Comparison of ENCODE assay signal across 25 cellular contexts in the genomic region with DNA sequence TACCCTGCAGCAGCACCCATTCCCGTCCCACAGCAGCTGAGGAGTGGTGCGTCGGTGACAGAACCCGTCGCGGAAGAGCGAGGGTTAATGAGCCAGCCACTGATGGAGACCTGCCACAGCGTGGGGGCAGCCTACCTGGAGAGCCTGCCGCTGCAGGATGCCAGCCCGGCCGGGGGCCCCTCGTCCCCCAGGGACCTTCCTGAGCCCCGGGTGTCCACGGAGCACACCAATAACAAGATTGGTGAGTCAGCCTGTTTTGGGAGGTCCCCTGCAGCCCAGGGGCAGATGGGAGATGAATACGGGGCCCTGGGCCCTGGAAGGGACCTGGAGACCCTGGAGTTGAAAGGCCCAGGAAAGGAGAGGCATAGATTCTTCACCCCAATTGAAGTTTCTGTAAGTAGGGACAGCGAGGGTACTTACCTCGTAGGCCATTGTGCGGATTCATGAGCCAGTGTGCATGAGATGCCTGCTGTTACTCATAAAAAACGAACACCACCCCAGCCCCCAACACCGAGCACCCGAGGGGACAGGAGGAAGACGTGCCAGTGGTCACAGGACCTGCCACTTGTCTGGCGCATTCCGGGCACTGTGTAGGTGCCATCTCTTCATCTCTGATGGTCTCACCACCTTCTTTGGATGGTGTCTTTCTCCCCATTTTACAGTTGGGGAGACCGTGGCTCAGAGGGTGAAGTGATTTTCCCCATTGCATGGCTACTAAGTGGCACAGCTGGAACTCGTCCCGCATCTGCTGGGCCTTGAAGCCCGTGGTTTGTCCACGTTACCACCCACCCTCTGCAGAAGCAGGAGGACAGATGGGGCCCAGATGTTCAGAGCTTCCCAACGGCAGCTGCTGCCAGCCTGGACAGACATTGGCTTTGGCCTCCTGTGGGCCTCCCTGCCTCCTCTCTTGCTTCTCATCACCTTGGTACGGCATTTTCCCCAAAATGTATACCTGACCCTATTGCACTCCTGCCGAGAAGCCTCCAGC. TPM values are rescaled to one million over a fixed set of nuclear protein-coding genes. Genes with fewer than 3 reads are reported as not detected.
DNase-seq lines count a peak whose midpoint lies in the region; ATAC-seq and TF ChIP-seq lines count a peak whose summit lies in the region.
"Had no signal": no experiment of that assay in that cellular context is flagged by ENCODE, and none has a peak within 500 bp of the region (broad histone marks: within the 10 kb centered on the region; RNA-seq: fewer than 3 reads in every experiment).

No MANE protein-coding gene starts in this region.

- no peak overlapping the region for H2AK9ac ChIP-seq in IMR-90 (replicated peaks; ENCODE audit: low read depth, low read length, poor library complexity)

- no peaks in the 10 kb centered on the region for H4K20me1 ChIP-seq in IMR-90 (ENCODE audit: insufficient read depth, low read length)

- no peak overlapping the region for H3K27ac Mint-ChIP-seq in activated T-cell treated with anti-CD3 and anti-CD28 coated beads, Interleukin-2, amount 50 U/mL, for 72 hours
- no peak overlapping the region for H3K27ac Mint-ChIP-seq in endodermal cell
- H3K27ac Mint-ChIP-seq: activated T-cell treated with anti-CD3 and anti-CD28 coated beads, Interleukin-2, amount 50 U/mL, for 24 hours had no signal

- CTCF ChIA-PET in IMR-90 (lab: Yijun Ruan, JAX) = interaction anchor here (0.6 to 1.6 kb wide), 2 partner anchors 14 to 21 kb away, joined by 5 read pairs; no protein-coding TSS in a partner anchor

- POLR2A ChIA-PET in IMR-90 (lab: Charles Lee; ENCODE audit: unreplicated experiment) = no interaction called here

- no peak overlapping the region for H3K4me3 Mint-ChIP-seq in activated T-cell treated with anti-CD3 and anti-CD28 coated beads, Interleukin-2, amount 50 U/mL, for 72 hours
- no peak overlapping the region for H3K4me3 Mint-ChIP-seq in activated T-cell treated with anti-CD3 and anti-CD28 coated beads, Interleukin-2, amount 50 U/mL, for 4 hours
- H3K4me3 Mint-ChIP-seq in endodermal cell = no peak overlapping the region
- H3K4me3 Mint-ChIP-seq: activated naive CD4-positive, alpha-beta T cell treated with anti-CD3 and anti-CD28 coated beads, Interleukin-2, amount 50 U/mL, for 24 hours; activated T-cell treated with anti-CD3 and anti-CD28 coated beads, Interleukin-2, amount 50 U/mL, for 24 hours; CD14-positive monocyte; IgD-negative memory B cell had no signal

- H3K27me3 ChIP-seq in IMR-90 (ENCODE audit: control insufficient read depth, insufficient read depth, low read length) (no peaks in the 10 kb centered on the region), endodermal cell (ENCODE audit: control insufficient read depth, insufficient read depth, low read length, poor library complexity, severe bottlenecking) (no peaks in the 10 kb centered on the region), spleen (replicated peaks in 1 of 7) (no peaks in the 10 kb centered on the region), adrenal gland (no peaks in the 10 kb centered on the region)
- H3K27me3 ChIP-seq: heart left ventricle, testis had no signal

- no peaks in the 10 kb centered on the region for H3K9me3 Mint-ChIP-seq in activated T-cell treated with anti-CD3 and anti-CD28 coated beads, Interleukin-2, amount 50 U/mL, for 72 hours
- H3K9me3 Mint-ChIP-seq in activated T-cell treated with anti-CD3 and anti-CD28 coated beads, Interleukin-2, amount 50 U/mL, for 4 hours = no peaks in the 10 kb centered on the region
- H3K9me3 Mint-ChIP-seq in endodermal cell = no peaks in the 10 kb centered on the region
- H3K9me3 Mint-ChIP-seq: activated naive CD4-positive, alpha-beta T cell treated with anti-CD3 and anti-CD28 coated beads, Interleukin-2, amount 50 U/mL, for 24 hours; activated T-cell treated with anti-CD3 and anti-CD28 coated beads, Interleukin-2, amount 50 U/mL, for 24 hours; IgD-negative memory B cell had no signal

- no peak for TF ChIP-seq RAD21 in IMR-90 (IDR thresholded peaks at IDR 0.05; ENCODE audit: low read length)

- H3K4me3 ChIP-seq in IMR-90 (ENCODE audit: insufficient read depth, low read depth, low read length) (no peak overlapping the region), endodermal cell (ENCODE audit: low read length) (no peak overlapping the region), spleen (no peak overlapping the region), adrenal gland (no peak overlapping the region)
- H3K4me3 ChIP-seq: heart left ventricle, mucosa of descending colon, testis had no signal

- peak overlapping the region; percentile 49; the same call in 1 of the 2 replicates for H2AK5ac ChIP-seq in IMR-90 (ENCODE audit: low read depth, low read length)

- H3K4me1 ChIP-seq in IMR-90 (ENCODE audit: control insufficient read depth, insufficient read depth, low read length) = peaks cover 10% of the 10 kb centered on the region
- no peaks in the 10 kb centered on the region for H3K4me1 ChIP-seq in endodermal cell (ENCODE audit: control insufficient read depth, insufficient read depth, low read length)
- H3K4me1 ChIP-seq in spleen = peaks cover 6 to 64% (median 26%) of the 10 kb centered on the region in 6 donors
- H3K4me1 ChIP-seq in adrenal gland (replicated peaks in 1 of 2) = peaks cover 3 to 4% of the 10 kb centered on the region in 2 donors

- H3K36me3 ChIP-seq in IMR-90 (ENCODE audit: control insufficient read depth, insufficient read depth, low read length) = no peaks in the 10 kb centered on the region
- no peaks in the 10 kb centered on the region for H3K36me3 ChIP-seq in endodermal cell (ENCODE audit: control insufficient read depth, insufficient read depth, low read length)
- no peaks in the 10 kb centered on the region for H3K36me3 ChIP-seq in spleen
- no peaks in the 10 kb centered on the region for H3K36me3 ChIP-seq in adrenal gland (replicated peaks in 1 of 2)
- H3K36me3 ChIP-seq: heart left ventricle had no signal

- no peak overlapping the region for H2BK20ac ChIP-seq in IMR-90 (ENCODE audit: low read depth, low read length)

- TF ChIP-seq POLR2A in IMR-90 (IDR thresholded peaks at IDR 0.05; ENCODE audit: low read depth, low read length) (no peak), spleen (IDR thresholded peaks at IDR 0.05) (no peak), adrenal gland (IDR thresholded peaks at IDR 0.05) (no peak)

- no peak overlapping the region for H4K8ac ChIP-seq in IMR-90 (ENCODE audit: low read depth in 2 of 2, low read length in 2 of 2)

- H4K91ac ChIP-seq in IMR-90 (ENCODE audit: insufficient read depth, low read depth, low read length) = no peak overlapping the region; the same call in 1 of the 2 replicates

- H2BK120ac ChIP-seq in IMR-90 (ENCODE audit: low read depth, low read length) = no peak overlapping the region

- H3K4ac ChIP-seq in IMR-90 (ENCODE audit: low read depth, low read length) = no peak overlapping the region; the same call in 1 of the 2 replicates

- H3K18ac ChIP-seq in IMR-90 (ENCODE audit: low read depth, low read length) = no peak overlapping the region

- dilution Hi-C loops in IMR-90 (cut with HindIII; ENCODE audit: low sequenced_read_pairs, unreplicated experiment) = no loop called here

- H2BK15ac ChIP-seq in IMR-90 (ENCODE audit: low read depth, low read length) = no peak overlapping the region

- H3K9me3 ChIP-seq in IMR-90 (ENCODE audit: control insufficient read depth, insufficient read depth, low read length) (no peaks in the 10 kb centered on the region), endodermal cell (ENCODE audit: control insufficient read depth, low read length) (no peaks in the 10 kb centered on the region), spleen (no peaks in the 10 kb centered on the region), adrenal gland (replicated peaks in 1 of 3) (no peaks in the 10 kb centered on the region)
- H3K9me3 ChIP-seq: heart left ventricle, mucosa of descending colon, testis had no signal

- H3K4me1 Mint-ChIP-seq in activated T-cell treated with anti-CD3 and anti-CD28 coated beads, Interleukin-2, amount 50 U/mL, for 72 hours (ENCODE audit: low read depth) = peaks cover 29% of the 10 kb centered on the region
- H3K4me1 Mint-ChIP-seq in activated T-cell treated with anti-CD3 and anti-CD28 coated beads, Interleukin-2, amount 50 U/mL, for 4 hours (ENCODE audit: low read depth) = peaks cover 25% of the 10 kb centered on the region
- H3K4me1 Mint-ChIP-seq in endodermal cell = peaks cover 1% of the 10 kb centered on the region

- peaks cover 3% of the 10 kb centered on the region for H3K9me1 ChIP-seq in IMR-90 (ENCODE audit: insufficient read depth, low read length)

- no peaks in the 10 kb centered on the region for H3K79me1 ChIP-seq in IMR-90 (ENCODE audit: low read depth in 1 of 2, low read length in 2 of 2)

- H2AFZ ChIP-seq in IMR-90 (replicated peaks; ENCODE audit: low read length, poor library complexity) = peak overlapping the region; percentile 70

- DNase-seq in activated T-cell treated with anti-CD3 and anti-CD28 coated beads, Interleukin-2, amount 50 U/mL, for 72 hours = no peak
- DNase-seq in activated T-cell treated with anti-CD3 and anti-CD28 coated beads, Interleukin-2, amount 50 U/mL, for 4 hours = no peak
- DNase-seq in IMR-90 (peak; percentile 28), endodermal cell (peak; percentile 39), spleen (peak; percentile 76), cerebellar cortex (ENCODE audit: low spot score) (no peak), adrenal gland (no peak), NOMO-1 treated with dmso at 0.1 percent for 144 hours (lab: John Stamatoyannopoulos, UW; ENCODE audit: unreplicated experiment) (no peak)
- DNase-seq: ACHN; activated CD4-positive, alpha-beta T cell treated with anti-CD3 and anti-CD28 coated beads, Interleukin-2, amount 50 U/mL, for 4 hours; activated T-cell treated with anti-CD3 and anti-CD28 coated beads, Interleukin-2, amount 50 U/mL, for 24 hours; DMS153; GDM1; heart left ventricle; MM.1S; mucosa of descending colon; NCI-H1436 treated with DMSO at 0.1 percent for 48 hours; NCI-H2171; NCI-H526 treated with DMSO at 0.1 percent for 48 hours; nucleus accumbens; Right ventricle myocardium superior; testis had no signal

- H4K5ac ChIP-seq in IMR-90 (ENCODE audit: low read depth, low read length) = no peak overlapping the region

- WGBS in IMR-90 (ENCODE audit: extremely low coverage in 2 of 2, insufficient read length in 1 of 2), 2 experiments = 74% methylated on average over 22 of the region's 32 CpGs; no CpG with 5 or more reads in 1 of the 2 experiments
- 90 to 91% methylated on average over 25 to 32 of the region's 32 CpGs for WGBS in endodermal cell (ENCODE audit: insufficient coverage in 1 of 2, insufficient read length in 1 of 2), 2 experiments
- 81 to 85% (median 84%) methylated on average over 31 to 32 of the region's 32 CpGs for WGBS in spleen, 5 donors
- WGBS in adrenal gland, 4 donors = 78 to 84% (median 80%) methylated on average over 22 to 32 of the region's 32 CpGs

- H3K23ac ChIP-seq in IMR-90 (ENCODE audit: low read depth, low read length) = no peak overlapping the region

- peaks cover 0 to 2% of the 10 kb centered on the region in 2 donors for H3K36me3 Mint-ChIP-seq in activated T-cell treated with anti-CD3 and anti-CD28 coated beads, Interleukin-2, amount 50 U/mL, for 72 hours (ENCODE audit: insufficient read depth in 2 of 2)
- H3K36me3 Mint-ChIP-seq in activated T-cell treated with anti-CD3 and anti-CD28 coated beads, Interleukin-2, amount 50 U/mL, for 4 hours (ENCODE audit: insufficient read depth) = no peaks in the 10 kb centered on the region
- no peaks in the 10 kb centered on the region for H3K36me3 Mint-ChIP-seq in endodermal cell (ENCODE audit: low read depth)
- H3K36me3 Mint-ChIP-seq: activated naive CD4-positive, alpha-beta T cell treated with anti-CD3 and anti-CD28 coated beads, Interleukin-2, amount 50 U/mL, for 24 hours; IgD-negative memory B cell had no signal

- H3K56ac ChIP-seq in IMR-90 (ENCODE audit: extremely low read depth, insufficient read depth, low read length) = no peak overlapping the region

- no TSS peak for BruUV-seq in IMR-90 (replicated peaks; lab: Mats Ljungman, UMichigan)

- no peaks in the 10 kb centered on the region for H3K27me3 Mint-ChIP-seq in activated T-cell treated with anti-CD3 and anti-CD28 coated beads, Interleukin-2, amount 50 U/mL, for 72 hours (ENCODE audit: low read depth)
- H3K27me3 Mint-ChIP-seq in activated T-cell treated with anti-CD3 and anti-CD28 coated beads, Interleukin-2, amount 50 U/mL, for 4 hours (ENCODE audit: low read depth) = no peaks in the 10 kb centered on the region
- H3K27me3 Mint-ChIP-seq in endodermal cell (ENCODE audit: insufficient read depth) = no peaks in the 10 kb centered on the region
- H3K27me3 Mint-ChIP-seq: activated naive CD4-positive, alpha-beta T cell treated with anti-CD3 and anti-CD28 coated beads, Interleukin-2, amount 50 U/mL, for 24 hours; activated T-cell treated with anti-CD3 and anti-CD28 coated beads, Interleukin-2, amount 50 U/mL, for 24 hours; IgD-negative memory B cell had no signal

- ATAC-seq in activated T-cell treated with anti-CD3 and anti-CD28 coated beads, Interleukin-2, amount 50 U/mL, for 72 hours (replicated peaks in 1 of 2) = peak; percentile 35 to 37
- no peak for ATAC-seq in activated T-cell treated with anti-CD3 and anti-CD28 coated beads, Interleukin-2, amount 50 U/mL, for 4 hours
- ATAC-seq in IMR-90 (ENCODE audit: low read depth) = no peak
- ATAC-seq: heart left ventricle, mucosa of descending colon had no signal

- no peak overlapping the region for H3K4me2 ChIP-seq in IMR-90 (ENCODE audit: low read depth, low read length)

- in situ Hi-C loops in IMR-90 (cut with MboI; ENCODE audit: low sequenced_read_pairs) = no loop called here

- H2BK5ac ChIP-seq in IMR-90 (ENCODE audit: low read depth, low read length, poor library complexity, severe bottlenecking) = no peak overlapping the region

- H3K27ac ChIP-seq in IMR-90 (ENCODE audit: insufficient read depth, low read length) (no peak overlapping the region), endodermal cell (ENCODE audit: low read depth, low read length) (no peak overlapping the region), spleen (no peak overlapping the region), adrenal gland (no peak overlapping the region)
- H3K27ac ChIP-seq: heart left ventricle, testis had no signal

- no peak overlapping the region for H3K14ac ChIP-seq in IMR-90 (replicated peaks; ENCODE audit: low read depth, low read length)

- intact Hi-C loops in IMR-90 (cut with micrococcal nuclease) (no loop called here), spleen (cut with DNase I; ENCODE audit: low total_unique reads) (no loop called here), adrenal gland (cut with DNase I) (no loop called here)

- H3K9ac ChIP-seq in IMR-90 (ENCODE audit: low read depth, low read length) (no peak overlapping the region), endodermal cell (ENCODE audit: extremely low read depth, low read length, poor library complexity, severe bottlenecking) (no peak overlapping the region)

- TF ChIP-seq CTCF in IMR-90 (conservative IDR thresholded peaks at IDR 0.05; ENCODE audit: low read depth, low read length) (no peak), endodermal cell (conservative IDR thresholded peaks at IDR 0.05) (no peak), spleen (IDR thresholded peaks at IDR 0.05 in 8 of 11, conservative IDR thresholded peaks at IDR 0.05 in 3 of 11) (no peak), adrenal gland (IDR thresholded peaks at IDR 0.05) (no peak)

RNA-seq across cellular contexts. Expression of a gene that starts 28.3 kb away (rescaled TPM):
- total RNA-seq in activated T-cell treated with anti-CD3 and anti-CD28 coated beads, Interleukin-2, amount 50 U/mL, for 72 hours = 100 to 1,000 TPM in 1 of 2 donors, 10 to 100 TPM in 1; 95.4 to 130 TPM
- 100 to 1,000 TPM; 218 to 255 (median 229) TPM for total RNA-seq in activated T-cell treated with anti-CD3 and anti-CD28 coated beads, Interleukin-2, amount 50 U/mL, for 4 hours
- total RNA-seq in IMR-90 (2012; rRNA removed) (4.3 and 5.0 TPM in 2 replicates), endodermal cell (under 1 TPM; 0.24 to 0.40 TPM), spleen (100 to 1,000 TPM; 142 to 233 (median 183) TPM), adrenal gland (10 to 100 TPM; 14.6 to 58.3 (median 36.8) TPM)
- polyA plus RNA-seq in IMR-90 (2012; rRNA removed) (8.6 and 8.9 TPM in 2 replicates), spleen (10 to 100 TPM; 28.5 to 63.2 (median 36.8) TPM), adrenal gland (10 to 100 TPM in 2 of 3 donors, 1 to 10 TPM in 1; 7.7 to 11.7 (median 10.7) TPM)
- polyA plus RNA-seq in IMR-90 (2012; cell fraction: cytosol; rRNA removed) = 6.3 and 11.9 TPM in 2 replicates
- 4.3 and 6.7 TPM in 2 replicates for polyA plus RNA-seq in IMR-90 (2012; cell fraction: nucleus; rRNA removed; ENCODE audit: low replicate concordance)
- 1.7 TPM for polyA plus RNA-seq in endodermal cell (2013, experiment 1 of 2)
- 0.95 TPM for polyA plus RNA-seq in endodermal cell (2013, experiment 2 of 2)

Comparison
In these comparisons a context has a peak if more than half of its experiments do, and no peak if none do; other contexts are left out.
1. ATAC-seq: peak in activated T-cell treated with anti-CD3 and anti-CD28 coated beads, Interleukin-2, amount 50 U/mL, for 72 hours (2 of 2); none in activated T-cell treated with anti-CD3 and anti-CD28 coated beads, Interleukin-2, amount 50 U/mL, for 4 hours (0 of 2) and IMR-90 (single experiment).
2. DNase-seq: peak in IMR-90 (single experiment), endodermal cell (single experiment) and spleen (single experiment); none in activated T-cell treated with anti-CD3 and anti-CD28 coated beads, Interleukin-2, amount 50 U/mL, for 72 hours (0 of 2), activated T-cell treated with anti-CD3 and anti-CD28 coated beads, Interleukin-2, amount 50 U/mL, for 4 hours (single experiment), cerebellar cortex (single experiment), adrenal gland (0 of 7) and NOMO-1 treated with dmso at 0.1 percent for 144 hours (single experiment).